ENCODE assay signal across 8 cellular contexts in genomic region chr5:142323480-142324376, GRCh38. TPM values are rescaled to one million over a fixed set of nuclear protein-coding genes. Genes with fewer than 3 reads are reported as not detected.
A peak's percentile ranks its signal among the peaks of the same experiment; 100 is the strongest.
DNase-seq lines count a peak whose midpoint lies in the region; ATAC-seq and TF ChIP-seq lines count a peak whose summit lies in the region.

No MANE protein-coding gene starts in this region.

- no peaks in the 10 kb centered on the region for H3K9me3 Mint-ChIP-seq in immature natural killer cell
- no peaks in the 10 kb centered on the region for H3K9me3 Mint-ChIP-seq in stimulated activated naive B cell treated with anti-CD40 and anti-IgM and Interleukin-4, amounts not matched to agents 10 μg/mL and 1 μg/mL and 100 μg/mL, for 72 hours

- peak overlapping the region; percentile 85 to 93 (median 90) for H3K4me3 Mint-ChIP-seq in immature natural killer cell
- H3K4me3 Mint-ChIP-seq in stimulated activated naive B cell treated with anti-CD40 and anti-IgM and Interleukin-4, amounts not matched to agents 10 μg/mL and 1 μg/mL and 100 μg/mL, for 72 hours, result peak overlapping the region; percentile 84 to 87

- H3K4me1 ChIP-seq in BE2C, result peaks cover 17% of the 10 kb centered on the region

- H3K36me3 ChIP-seq in BE2C, result peaks cover 9% of the 10 kb centered on the region

- H3K4me3 ChIP-seq in BE2C (ENCODE audit: low read depth, low read length), result peak overlapping the region; percentile 100

- H3K27me3 ChIP-seq in BE2C, result no peaks in the 10 kb centered on the region

- DNase-seq in BE2C (no peak), LHCN-M2 (ENCODE audit: low read depth) (peak; percentile 42), astrocyte of the hippocampus (ENCODE audit: low read depth, low spot score) (peak; percentile 76), immature natural killer cell (peak in 1 of 3 donors; percentile 1), NCI-H2171 treated with DMSO at 0.1 percent for 48 hours (lab: John Stamatoyannopoulos, UW) (no peak), midbrain (lab: John Stamatoyannopoulos, UW) (no peak)
- DNase-seq in stimulated activated naive B cell treated with anti-CD40 and anti-IgM and Interleukin-4, amounts not matched to agents 10 μg/mL and 1 μg/mL and 100 μg/mL, for 72 hours, result no peak

- H3K4me1 Mint-ChIP-seq in immature natural killer cell, result peaks cover 30 to 36% of the 10 kb centered on the region in 2 donors
- H3K4me1 Mint-ChIP-seq in stimulated activated naive B cell treated with anti-CD40 and anti-IgM and Interleukin-4, amounts not matched to agents 10 μg/mL and 1 μg/mL and 100 μg/mL, for 72 hours, result peaks cover 31 to 58% of the 10 kb centered on the region in 2 donors

- no peak for TF ChIP-seq CTCF in BE2C (IDR thresholded peaks at IDR 0.05; ENCODE audit: low read depth, low read length)

- no peaks in the 10 kb centered on the region for H3K36me3 Mint-ChIP-seq in immature natural killer cell
- H3K36me3 Mint-ChIP-seq in stimulated activated naive B cell treated with anti-CD40 and anti-IgM and Interleukin-4, amounts not matched to agents 10 μg/mL and 1 μg/mL and 100 μg/mL, for 72 hours, result no peaks in the 10 kb centered on the region

- peaks cover 12 to 23% (median 22%) of the 10 kb centered on the region in 3 donors for H3K27me3 Mint-ChIP-seq in immature natural killer cell (ENCODE audit: low read depth in 3 of 3)
- peaks cover 77 to 81% of the 10 kb centered on the region in 2 donors for H3K27me3 Mint-ChIP-seq in stimulated activated naive B cell treated with anti-CD40 and anti-IgM and Interleukin-4, amounts not matched to agents 10 μg/mL and 1 μg/mL and 100 μg/mL, for 72 hours

- no peaks in the 10 kb centered on the region for H3K9me3 ChIP-seq in BE2C

- H3K27ac Mint-ChIP-seq in immature natural killer cell, result peak overlapping the region in 2 of 6 donors; percentile 22 to 76
- H3K27ac Mint-ChIP-seq in stimulated activated naive B cell treated with anti-CD40 and anti-IgM and Interleukin-4, amounts not matched to agents 10 μg/mL and 1 μg/mL and 100 μg/mL, for 72 hours, result no peak overlapping the region

- no peak for ATAC-seq in stimulated activated naive B cell treated with anti-CD40 and anti-IgM and Interleukin-4, amounts not matched to agents 10 μg/mL and 1 μg/mL and 100 μg/mL, for 72 hours (replicated peaks)
- ATAC-seq in activated CD4-positive, CD25-positive, alpha-beta regulatory T cell treated with anti-CD3 and anti-CD28 coated beads, Interleukin-2, amount 50 U/mL, for 24 hours, result no peak

RNA-seq across cellular contexts. Expression of gene SPRY4, which starts 1.1 kb away (rescaled TPM):
- 166 TPM for polyA plus RNA-seq in BE2C (2012; ENCODE audit: insufficient read depth, insufficient read length, low read depth)
- 25.6 and 36.4 TPM in 2 replicates for total RNA-seq in LHCN-M2 (2014; rRNA removed)
- polyA plus RNA-seq in LHCN-M2 (2012), result 5.2 TPM
- polyA plus RNA-seq in immature natural killer cell, result not detected

Comparison
In these comparisons a context has a peak if more than half of its experiments do, and no peak if none do; other contexts are left out.
1. DNase-seq: peak in LHCN-M2 (single experiment) and astrocyte of the hippocampus (single experiment); none in BE2C (single experiment), stimulated activated naive B cell treated with anti-CD40 and anti-IgM and Interleukin-4, amounts not matched to agents 10 μg/mL and 1 μg/mL and 100 μg/mL, for 72 hours (single experiment), NCI-H2171 treated with DMSO at 0.1 percent for 48 hours (single experiment) and midbrain (single experiment).